Comparison of ENCODE assay signal across 8 cellular contexts in genomic region chr11:4094348-4095291, GRCh38. TPM values are rescaled to one million over a fixed set of nuclear protein-coding genes. Genes with fewer than 3 reads are reported as not detected.
DNase-seq lines count a peak whose midpoint lies in the region; ATAC-seq and TF ChIP-seq lines count a peak whose summit lies in the region.

Gene RRM1, plus strand, starts transcription at chr11:4094799. Its CDS starts 214 bp downstream, at chr11:4095013.

- H3K4me1 Mint-ChIP-seq in activated B cell treated with CpG ODN at 0.5 μM for 24 hours (peaks cover 36% of the 10 kb centered on the region), immature natural killer cell (peaks cover 49 to 56% of the 10 kb centered on the region in 2 donors)

- peak; percentile 96 for DNase-seq in AG08395 (ENCODE audit: low spot score)
- peak; percentile 97 for DNase-seq in NCI-H345 (lab: John Stamatoyannopoulos, UW)
- peak; percentile 89 for DNase-seq in activated B cell treated with CpG ODN at 0.5 μM for 24 hours
- peak; percentile 75 to 99 (median 95) for DNase-seq in caudate nucleus (lab: John Stamatoyannopoulos, UW)
- DNase-seq in immature natural killer cell, result peak; percentile 91 to 92 (median 92)
- peak; percentile 90 for DNase-seq in smooth muscle cell of the brain vasculature (ENCODE audit: low read depth, low spot score)

- H3K9me3 Mint-ChIP-seq in activated B cell treated with CpG ODN at 0.5 μM for 24 hours (no peaks in the 10 kb centered on the region), immature natural killer cell (peaks cover 0 to 2% (median 0%) of the 10 kb centered on the region in 6 donors)

- H3K27ac ChIP-seq in caudate nucleus (ENCODE audit: low read depth, low read length), result peak within 1 kb of the TSS; percentile 90

- TF ChIP-seq CTCF in activated B cell treated with CpG ODN at 0.5 μM for 24 hours (IDR thresholded peaks at IDR 0.05), result no peak

- ATAC-seq in HG03196 (IDR thresholded peaks at IDR 0.05; ENCODE audit: unreplicated experiment), result peak; percentile 95
- ATAC-seq in activated B cell treated with CpG ODN at 0.5 μM for 24 hours (ENCODE audit: low read depth), result peak; percentile 98

- H3K27me3 Mint-ChIP-seq in activated B cell treated with CpG ODN at 0.5 μM for 24 hours (no peaks in the 10 kb centered on the region), immature natural killer cell (ENCODE audit: low read depth in 3 of 3) (peaks cover 11 to 37% (median 18%) of the 10 kb centered on the region in 3 donors)

- H3K4me3 Mint-ChIP-seq in activated B cell treated with CpG ODN at 0.5 μM for 24 hours, result peak within 1 kb of the TSS; percentile 96
- H3K4me3 Mint-ChIP-seq in immature natural killer cell, result peak within 1 kb of the TSS; percentile 92 to 98 (median 97)

- intact Hi-C loops in activated B cell treated with CpG ODN at 0.5 μM for 24 hours (cut with micrococcal nuclease), result loop anchor here (1.0 to 10.0 kb wide), 3 partner anchors 240 to 1040 kb away; partner anchors contain the start of genes CARS1 and NUP98

- in situ Hi-C loops in GM18951 (cut with MboI; ENCODE audit: low sequenced_read_pairs, unreplicated experiment), result no loop called here

- peak; percentile 70 for TF ChIP-seq POLR2A in GM18951 (IDR thresholded peaks at IDR 0.05; ENCODE audit: extremely low read depth, insufficient read depth, insufficient read length)

- POLR2A ChIA-PET in activated B cell treated with CpG ODN at 0.5 μM for 24 hours (lab: Charles Lee), result interaction anchor here (1.4 kb wide), 1 partner anchor 240 kb away, joined by 4 read pairs; no protein-coding TSS in a partner anchor

- CTCF ChIA-PET in activated B cell treated with CpG ODN at 0.5 μM for 24 hours (lab: Charles Lee), result interaction anchor here (1.0 to 1.3 kb wide), 2 partner anchors 22 to 245 kb away, joined by 4 to 6 read pairs; no protein-coding TSS in a partner anchor

- H3K27ac Mint-ChIP-seq in activated B cell treated with CpG ODN at 0.5 μM for 24 hours, result peak within 1 kb of the TSS; percentile 95
- H3K27ac Mint-ChIP-seq in immature natural killer cell, result peak within 1 kb of the TSS; percentile 96 to 98 (median 98)

- H3K36me3 Mint-ChIP-seq in activated B cell treated with CpG ODN at 0.5 μM for 24 hours (ENCODE audit: low read depth) (peaks cover 28% of the 10 kb centered on the region), immature natural killer cell (peaks cover 6 to 16% (median 10%) of the 10 kb centered on the region in 3 donors)

RNA-seq across cellular contexts. Expression of gene RRM1, which starts in this region (rescaled TPM):
- 34.6 and 39.6 TPM in 2 replicates for total RNA-seq in activated B cell treated with CpG ODN at 0.5 μM for 24 hours
- 10 to 100 TPM; 18.8 to 26.2 (median 25.9) TPM for polyA plus RNA-seq in immature natural killer cell

Comparison
In these comparisons a context has a peak if more than half of its experiments do, and no peak if none do; other contexts are left out.
1. Peak in every context shown above with its lines: DNase-seq, ATAC-seq and H3K27ac ChIP-seq.